8 cellular contexts compared by ENCODE assay signal in genomic region chr7:953547-954327, GRCh38. TPM values are rescaled to one million over a fixed set of nuclear protein-coding genes. Genes with fewer than 3 reads are reported as not detected.
DNase-seq lines count a peak whose midpoint lies in the region; ATAC-seq and TF ChIP-seq lines count a peak whose summit lies in the region.

No MANE protein-coding gene starts in this region.

- intact Hi-C loops in esophagus muscularis mucosa (cut with DNase I) = loop anchor here (5.0 kb wide), 1 partner anchor 41 kb away; no protein-coding TSS in a partner anchor

- H3K4me1 ChIP-seq in esophagus muscularis mucosa (peaks cover 11 to 39% (median 36%) of the 10 kb centered on the region in 4 donors), mucosa of stomach (ENCODE audit: control insufficient read depth, insufficient read depth, low read length) (peaks cover 32% of the 10 kb centered on the region)

- H3K4me3 ChIP-seq in GM08714 (ENCODE audit: low read length) = peak overlapping the region; percentile 64
- H3K4me3 ChIP-seq in esophagus muscularis mucosa = peak overlapping the region; percentile 60 to 85 (median 74)
- peak overlapping the region; percentile 38 for H3K4me3 ChIP-seq in mucosa of stomach (ENCODE audit: low read length)

- H3K27me3 ChIP-seq in esophagus muscularis mucosa (peaks cover 0 to 22% (median 3%) of the 10 kb centered on the region in 4 donors), mucosa of stomach (ENCODE audit: control insufficient read depth, insufficient read depth, low read length) (peaks cover 13% of the 10 kb centered on the region)

- DNase-seq in SKM-1 (lab: John Stamatoyannopoulos, UW; ENCODE audit: unreplicated experiment) (peak; percentile 69), esophagus muscularis mucosa (ENCODE audit: extremely low spot score) (no peak), ureter (ENCODE audit: low spot score) (peak; percentile 73)
- DNase-seq in central memory CD4-positive, alpha-beta T cell = no peak

- no peak for TF ChIP-seq POLR2A in esophagus muscularis mucosa (IDR thresholded peaks at IDR 0.05; ENCODE audit: low read depth)

- WGBS in esophagus muscularis mucosa = no CpG with 5 or more reads among the region's 78 CpGs

- H3K9ac ChIP-seq in mucosa of stomach (ENCODE audit: low read length) = peak overlapping the region; percentile 66

- TF ChIP-seq CTCF in esophagus muscularis mucosa (IDR thresholded peaks at IDR 0.05) = no peak

- ATAC-seq in HG02642 (IDR thresholded peaks at IDR 0.05; ENCODE audit: poor library complexity, unreplicated experiment) = peak; percentile 12
- no peak for ATAC-seq in GM19452 (IDR thresholded peaks at IDR 0.05; ENCODE audit: unreplicated experiment)

- H3K27ac ChIP-seq in esophagus muscularis mucosa (replicated peaks in 1 of 4) = peak overlapping the region; percentile 81 to 93 (median 90)

- H3K9me3 ChIP-seq in esophagus muscularis mucosa = no peaks in the 10 kb centered on the region
- H3K9me3 ChIP-seq in mucosa of stomach (ENCODE audit: control insufficient read depth, low read length) = no peaks in the 10 kb centered on the region

- H3K36me3 ChIP-seq in esophagus muscularis mucosa = peaks cover 0 to 9% (median 0%) of the 10 kb centered on the region in 4 donors
- H3K36me3 ChIP-seq in mucosa of stomach (ENCODE audit: control insufficient read depth, insufficient read depth, low read length) = no peaks in the 10 kb centered on the region

- no peak for TF ChIP-seq EP300 in esophagus muscularis mucosa (IDR thresholded peaks at IDR 0.05)

RNA-seq across cellular contexts. Expression of gene ADAP1, which starts 0.7 kb away (rescaled TPM):
- 10 to 100 TPM; 41.9 to 94.2 (median 78.3) TPM for total RNA-seq in esophagus muscularis mucosa
- 20.6 TPM for total RNA-seq in ureter

RNA-seq across cellular contexts. Expression of gene COX19, which starts 21.6 kb away (rescaled TPM):
- total RNA-seq in esophagus muscularis mucosa = 10 to 100 TPM in 2 of 4 donors, 1 to 10 TPM in 2; 6.3 to 13.3 (median 9.7) TPM
- 14.6 TPM for total RNA-seq in ureter

RNA-seq across cellular contexts. Expression of gene CYP2W1, which starts 29.2 kb away (rescaled TPM):
- total RNA-seq in esophagus muscularis mucosa = under 1 TPM in 2 of 4 donors, not detected in 2; 0.23 to 0.66 TPM
- 0.44 TPM for total RNA-seq in ureter

Comparison
In these comparisons a context has a peak if more than half of its experiments do, and no peak if none do; other contexts are left out.
1. DNase-seq: peak in SKM-1 (single experiment) and ureter (single experiment); none in esophagus muscularis mucosa (single experiment) and central memory CD4-positive, alpha-beta T cell (single experiment).
2. Peak in every context shown above with its lines, with median percentiles within 50 percentile points of each other: H3K4me3 ChIP-seq.